8 cellular contexts compared by ENCODE assay signal in the genomic region with DNA sequence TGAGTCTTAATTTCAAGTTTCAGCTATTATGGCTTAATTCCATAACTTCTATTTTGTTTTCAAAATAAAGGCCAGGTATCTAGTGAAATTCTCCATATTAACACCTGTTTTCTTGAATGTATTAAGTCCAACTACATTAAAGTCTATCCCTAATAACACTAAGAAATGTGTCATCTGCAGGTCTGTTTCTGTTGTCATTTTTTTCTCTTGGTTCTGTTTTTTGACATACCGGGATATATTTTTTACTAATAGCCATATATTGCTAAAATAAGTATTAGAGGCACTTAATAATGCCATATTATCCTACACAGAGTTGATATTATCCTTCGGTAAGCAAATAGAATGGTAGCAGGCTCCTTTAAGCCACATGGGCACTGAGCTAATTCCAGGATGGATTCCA.
"Had no signal": no experiment of that assay in that cellular context is flagged by ENCODE, and none has a peak within 500 bp of the region (broad histone marks: within the 10 kb centered on the region; RNA-seq: fewer than 3 reads in every experiment).

No MANE protein-coding gene starts in this region.

- DNase-seq: IMR-90, KBM-7, KG1 had no signal

- H3K4me2 ChIP-seq: KMS-11 had no signal

- H3K4me3 ChIP-seq: K562 had no signal

- H3K9ac ChIP-seq: KMS-11 had no signal

- ATAC-seq: HepG2, K562 had no signal

- FAIRE-seq: HepG2, HTR-8/SVneo, K562 had no signal

- H3K27ac ChIP-seq: HL-60, KMS-11 had no signal
